1 cellular context compared by ENCODE assay signal in genomic region chr3:175192536-175192935, GRCh38.
TF ChIP-seq lines count a peak whose summit lies in the region.

No MANE protein-coding gene starts in this region.

TF ChIP-seq in IMR-90, 13 proteins besides CTCF, POLR2A, EP300 and RAD21 (continued from another document):
- TF ChIP-seq FOS (IDR thresholded peaks at IDR 0.05; ENCODE audit: low read depth, low read length) (no peak), RCOR1 (IDR thresholded peaks at IDR 0.05; ENCODE audit: insufficient replicate concordance, low read length) (no peak), NFE2L2 (IDR thresholded peaks at IDR 0.05; ENCODE audit: low read depth, low read length) (no peak), SMC3 (IDR thresholded peaks at IDR 0.05; ENCODE audit: low read depth, low read length) (no peak), BHLHE40 (IDR thresholded peaks at IDR 0.05; ENCODE audit: low read depth, low read length) (no peak), MAFK (IDR thresholded peaks at IDR 0.05; ENCODE audit: low read depth, low read length) (no peak), RFX5 (IDR thresholded peaks at IDR 0.05; ENCODE audit: low read depth, low read length) (no peak)
- TF ChIP-seq, protein P1, sequence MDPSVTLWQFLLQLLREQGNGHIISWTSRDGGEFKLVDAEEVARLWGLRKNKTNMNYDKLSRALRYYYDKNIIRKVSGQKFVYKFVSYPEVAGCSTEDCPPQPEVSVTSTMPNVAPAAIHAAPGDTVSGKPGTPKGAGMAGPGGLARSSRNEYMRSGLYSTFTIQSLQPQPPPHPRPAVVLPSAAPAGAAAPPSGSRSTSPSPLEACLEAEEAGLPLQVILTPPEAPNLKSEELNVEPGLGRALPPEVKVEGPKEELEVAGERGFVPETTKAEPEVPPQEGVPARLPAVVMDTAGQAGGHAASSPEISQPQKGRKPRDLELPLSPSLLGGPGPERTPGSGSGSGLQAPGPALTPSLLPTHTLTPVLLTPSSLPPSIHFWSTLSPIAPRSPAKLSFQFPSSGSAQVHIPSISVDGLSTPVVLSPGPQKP (IDR thresholded peaks at IDR 0.05; ENCODE audit: borderline replicate concordance, low read depth, low read length): no peak
TF ChIP-seq in IMR-90: peak in this region for 0.
